Comparison of ENCODE assay signal across 34 cellular contexts in genomic region chr12:15778126-15778525, GRCh38. TPM values are rescaled to one million over a fixed set of nuclear protein-coding genes. Genes with fewer than 3 reads are reported as not detected.
A peak's percentile ranks its signal among the peaks of the same experiment; 100 is the strongest.
DNase-seq lines count a peak whose midpoint lies in the region; FAIRE-seq and TF ChIP-seq lines count a peak whose summit lies in the region.
"Had no signal": no experiment of that assay in that cellular context is flagged by ENCODE, and none has a peak within 500 bp of the region (broad histone marks: within the 10 kb centered on the region; RNA-seq: fewer than 3 reads in every experiment).

No MANE protein-coding gene starts in this region.

- H3K4me3 Mint-ChIP-seq in osteocyte (ENCODE audit: unreplicated experiment), result peak overlapping the region; percentile 3
- H3K4me3 Mint-ChIP-seq: activated naive CD4-positive, alpha-beta T cell treated with anti-CD3 and anti-CD28 coated beads, Interleukin-2, amount 50 U/mL, for 24 hours; effector memory CD8-positive, alpha-beta T cell; naive thymus-derived CD8-positive, alpha-beta T cell; stimulated activated naive CD8-positive, alpha-beta T cell treated with anti-CD3 and anti-CD28 coated beads, Interleukin-15, amount 100 ng/mL, for 72 hours had no signal

- no peak overlapping the region for H3K4me3 ChIP-seq in AG10803 (ENCODE audit: low read length)
- H3K4me3 ChIP-seq in epithelial cell of esophagus (ENCODE audit: low read length), result no peak overlapping the region
- H3K4me3 ChIP-seq: A549, lower lobe of right lung, thoracic aorta had no signal

- TF ChIP-seq CTCF in AG10803 (conservative IDR thresholded peaks at IDR 0.05; ENCODE audit: low read length) (no peak), epithelial cell of esophagus (IDR thresholded peaks at IDR 0.05; ENCODE audit: insufficient read depth, low read depth, low read length, missing control alignments) (no peak), osteocyte (IDR thresholded peaks at IDR 0.05) (no peak), GM13976 (IDR thresholded peaks at IDR 0.05; ENCODE audit: borderline replicate concordance, control extremely low read depth, extremely low read depth, insufficient read depth, missing control alignments) (no peak)

- in situ Hi-C loops in GM13976 (cut with MboI; ENCODE audit: low sequenced_read_pairs, unreplicated experiment), result no loop called here

- no peaks in the 10 kb centered on the region for H3K27me3 Mint-ChIP-seq in osteocyte (ENCODE audit: unreplicated experiment)

- H3K9me3 Mint-ChIP-seq in osteocyte (ENCODE audit: unreplicated experiment), result no peaks in the 10 kb centered on the region
- H3K9me3 Mint-ChIP-seq: activated naive CD4-positive, alpha-beta T cell treated with anti-CD3 and anti-CD28 coated beads, Interleukin-2, amount 50 U/mL, for 24 hours; activated T-helper 2 cell treated with anti-CD3 and anti-CD28 coated beads, Interferon-gamma antibody, Interleukin-2, Interleukin-4, amounts not matched to agents 10 μg/mL and 5 μg/mL and 100 μg/mL, durations not matched to agents 14 hours and 24 hours and 36 hours; effector memory CD8-positive, alpha-beta T cell; naive thymus-derived CD8-positive, alpha-beta T cell; stimulated activated naive CD8-positive, alpha-beta T cell treated with anti-CD3 and anti-CD28 coated beads, Interleukin-15, amount 100 ng/mL, for 72 hours had no signal

- peaks cover 93% of the 10 kb centered on the region for H3K4me1 Mint-ChIP-seq in osteocyte (ENCODE audit: unreplicated experiment)
- H3K4me1 Mint-ChIP-seq: activated naive CD4-positive, alpha-beta T cell treated with anti-CD3 and anti-CD28 coated beads, Interleukin-2, amount 50 U/mL, for 24 hours; naive thymus-derived CD8-positive, alpha-beta T cell; stimulated activated naive CD8-positive, alpha-beta T cell treated with anti-CD3 and anti-CD28 coated beads, Interleukin-15, amount 100 ng/mL, for 72 hours had no signal

- H3K36me3 Mint-ChIP-seq in osteocyte (ENCODE audit: unreplicated experiment), result peaks cover 9% of the 10 kb centered on the region
- H3K36me3 Mint-ChIP-seq: activated naive CD4-positive, alpha-beta T cell treated with anti-CD3 and anti-CD28 coated beads, Interleukin-2, amount 50 U/mL, for 24 hours had no signal

- FAIRE-seq in RCC 7860 (lab: Jason Lieb, UNC) (peak; percentile 87), GM19239 (lab: Jason Lieb, UNC) (no peak)
- FAIRE-seq: frontal cortex, HTR-8/SVneo had no signal

- DNase-seq in AG10803 (ENCODE audit: low read depth), result peak; percentile 31
- peak; percentile 46 for DNase-seq in RCC 7860 (ENCODE audit: low spot score)
- peak; percentile 37 for DNase-seq in epithelial cell of esophagus (ENCODE audit: low read depth)
- DNase-seq in osteocyte (ENCODE audit: extremely low spot score, unreplicated experiment), result no peak
- DNase-seq in GM19239 (ENCODE audit: insufficient read length, low spot score), result no peak
- no peak for DNase-seq in activated effector memory CD4-positive, alpha-beta T cell treated with Interleukin-2 at 50 U/mL for 16 hours
- DNase-seq in NOMO-1 treated with dmso at 0.1 percent for 144 hours (lab: John Stamatoyannopoulos, UW; ENCODE audit: unreplicated experiment), result no peak
- no peak for DNase-seq in GM13976 (ENCODE audit: low spot score)
- DNase-seq: activated CD4-positive, alpha-beta T cell treated with anti-CD3 and anti-CD28 coated beads for 48 hours; activated CD8-positive, alpha-beta memory T cell treated with anti-CD3 and anti-CD28 coated beads for 24 hours; activated T-cell treated with anti-CD3 and anti-CD28 coated beads for 4 hours; anterior cingulate cortex; caudate nucleus; effector memory CD8-positive, alpha-beta T cell; GDM1; GOT3; lower lobe of right lung; naive thymus-derived CD8-positive, alpha-beta T cell; NCI-H1092; NCI-H1694 treated with DMSO at 0.1 percent for 48 hours; NCI-H2171; NCI-H510A; occipital lobe; stimulated activated CD4-positive, alpha-beta T cell treated with anti-CD3 and anti-CD28 coated beads, Interleukin-2, amount 100 ng/mL, for 24 hours; stimulated activated CD8-positive, alpha-beta memory T cell treated with anti-CD3 and anti-CD28 coated beads, Interleukin-4, amount 100 ng/mL, for 48 hours; stimulated activated naive CD8-positive, alpha-beta T cell treated with anti-CD3 and anti-CD28 coated beads, Interleukin-15, amount 100 ng/mL, for 72 hours; T1000; WERI-Rb-1 had no signal

- peak overlapping the region; percentile 90 for H3K27ac Mint-ChIP-seq in osteocyte (ENCODE audit: unreplicated experiment)
- H3K27ac Mint-ChIP-seq: activated naive CD4-positive, alpha-beta T cell treated with anti-CD3 and anti-CD28 coated beads, Interleukin-2, amount 50 U/mL, for 24 hours; activated T-helper 2 cell treated with anti-CD3 and anti-CD28 coated beads, Interferon-gamma antibody, Interleukin-2, Interleukin-4, amounts not matched to agents 10 μg/mL and 5 μg/mL and 100 μg/mL, durations not matched to agents 14 hours and 24 hours and 36 hours; effector memory CD8-positive, alpha-beta T cell; naive thymus-derived CD8-positive, alpha-beta T cell; stimulated activated naive CD8-positive, alpha-beta T cell treated with anti-CD3 and anti-CD28 coated beads, Interleukin-15, amount 100 ng/mL, for 72 hours had no signal

RNA-seq across cellular contexts. Expression of gene EPS8, which starts 11.1 kb away (rescaled TPM):
- total RNA-seq in osteocyte, result 303 and 308 TPM in 2 replicates

Comparison
In these comparisons a context has a peak if more than half of its experiments do, and no peak if none do; other contexts are left out.
1. DNase-seq: peak in AG10803 (single experiment), RCC 7860 (single experiment) and epithelial cell of esophagus (single experiment); none in osteocyte (single experiment), GM19239 (single experiment), activated effector memory CD4-positive, alpha-beta T cell treated with Interleukin-2 at 50 U/mL for 16 hours (single experiment), NOMO-1 treated with dmso at 0.1 percent for 144 hours (single experiment) and GM13976 (single experiment).